Comparison of ENCODE assay signal across 10 cellular contexts in genomic region chr20:31968299-31969126, GRCh38. TPM values are rescaled to one million over a fixed set of nuclear protein-coding genes. Genes with fewer than 3 reads are reported as not detected.
DNase-seq lines count a peak whose midpoint lies in the region; ATAC-seq and TF ChIP-seq lines count a peak whose summit lies in the region.
"Had no signal": no experiment of that assay in that cellular context is flagged by ENCODE, and none has a peak within 500 bp of the region (broad histone marks: within the 10 kb centered on the region; RNA-seq: fewer than 3 reads in every experiment).

No MANE protein-coding gene starts in this region.

- peaks cover 38% of the 10 kb centered on the region for H3K27me3 Mint-ChIP-seq in activated CD4-positive, alpha-beta memory T cell treated with anti-CD3 and anti-CD28 coated beads, Interleukin-2, amount 10 ng/mL, durations not matched to agents 7 days and 5 days

- no peak overlapping the region for H3K4me3 ChIP-seq in NB4 (ENCODE audit: low read depth, low read length)
- no peak overlapping the region for H3K4me3 ChIP-seq in right lobe of liver

- H3K27me3 ChIP-seq in right lobe of liver, result no peaks in the 10 kb centered on the region

- H3K4me1 Mint-ChIP-seq in activated CD4-positive, alpha-beta memory T cell treated with anti-CD3 and anti-CD28 coated beads, Interleukin-2, amount 10 ng/mL, durations not matched to agents 7 days and 5 days, result peaks cover 8% of the 10 kb centered on the region

- H3K9me3 Mint-ChIP-seq in activated CD4-positive, alpha-beta memory T cell treated with anti-CD3 and anti-CD28 coated beads, Interleukin-2, amount 10 ng/mL, durations not matched to agents 7 days and 5 days, result no peaks in the 10 kb centered on the region

- H3K27ac ChIP-seq in right lobe of liver, result no peak overlapping the region
- H3K27ac ChIP-seq: 22Rv1 had no signal

- WGBS in right lobe of liver (ENCODE audit: insufficient coverage, low coverage, low lambda C conversion rate, missing lambda C conversion rate), result 4% methylated on average over 13 of the region's 56 CpGs

- POLR2A ChIA-PET in activated CD4-positive, alpha-beta memory T cell treated with anti-CD3 and anti-CD28 coated beads, Interleukin-2, amount 10 ng/mL, durations not matched to agents 7 days and 5 days (lab: Charles Lee), result interaction anchor here (1.5 kb wide), 1 partner anchor 18 kb away, joined by 5 read pairs; no protein-coding TSS in a partner anchor

- intact Hi-C loops in right lobe of liver (cut with DNase I), result no loop called here

- H3K9me3 ChIP-seq in right lobe of liver, result no peaks in the 10 kb centered on the region

- H3K36me3 ChIP-seq in right lobe of liver, result no peaks in the 10 kb centered on the region

- DNase-seq in DMS 273 (lab: John Stamatoyannopoulos, UW; ENCODE audit: unreplicated experiment) (peak; percentile 89), DMS 273 treated with DMSO at 0.1 percent for 48 hours (lab: John Stamatoyannopoulos, UW) (no peak), NB4 (ENCODE audit: low read depth) (peak; percentile 87), dermis microvascular lymphatic vessel endothelial cell (ENCODE audit: low read depth in 2 of 2) (peak; percentile 37 to 75), right lobe of liver (peak; percentile 55 to 69 (median 67))
- DNase-seq in activated CD4-positive, alpha-beta memory T cell treated with anti-CD3 and anti-CD28 coated beads, Interleukin-2, amount 10 ng/mL, durations not matched to agents 7 days and 5 days, result peak; percentile 84
- DNase-seq in stimulated activated CD4-positive, alpha-beta T cell treated with anti-CD3 and anti-CD28 coated beads, TNF-alpha, amount 100 ng/mL, for 1 hour (ENCODE audit: low read depth in 3 of 3, low spot score in 1 of 3), result peak; percentile 30 to 81 (median 60)

- CTCF ChIA-PET in activated CD4-positive, alpha-beta memory T cell treated with anti-CD3 and anti-CD28 coated beads, Interleukin-2, amount 10 ng/mL, durations not matched to agents 7 days and 5 days (lab: Charles Lee), result interaction anchor here (3.9 kb wide), 1 partner anchor 16 kb away, joined by 21 read pairs; the partner anchor contains the start of gene PDRG1

- no peak overlapping the region for H3K27ac Mint-ChIP-seq in activated CD4-positive, alpha-beta memory T cell treated with anti-CD3 and anti-CD28 coated beads, Interleukin-2, amount 10 ng/mL, durations not matched to agents 7 days and 5 days

- no peaks in the 10 kb centered on the region for H3K36me3 Mint-ChIP-seq in activated CD4-positive, alpha-beta memory T cell treated with anti-CD3 and anti-CD28 coated beads, Interleukin-2, amount 10 ng/mL, durations not matched to agents 7 days and 5 days (ENCODE audit: low read depth)

- peak overlapping the region; percentile 64 for H3K4me3 Mint-ChIP-seq in activated CD4-positive, alpha-beta memory T cell treated with anti-CD3 and anti-CD28 coated beads, Interleukin-2, amount 10 ng/mL, durations not matched to agents 7 days and 5 days

- ATAC-seq in right lobe of liver (peak; percentile 75 to 93 (median 82)), HG02610 (IDR thresholded peaks at IDR 0.05; ENCODE audit: unreplicated experiment) (no peak)

- TF ChIP-seq POLR2A in NB4 (IDR thresholded peaks at IDR 0.05; ENCODE audit: extremely low read depth, insufficient read length) (no peak), right lobe of liver (IDR thresholded peaks at IDR 0.05) (no peak)

- H3K4me1 ChIP-seq in right lobe of liver, result no peaks in the 10 kb centered on the region

- TF ChIP-seq CTCF in NB4 (IDR thresholded peaks at IDR 0.05; ENCODE audit: low read depth, low read length), result no peak
- no peak for TF ChIP-seq CTCF in right lobe of liver (IDR thresholded peaks at IDR 0.05)

RNA-seq across cellular contexts. Expression of gene XKR7, which starts 0.6 kb away (rescaled TPM):
- total RNA-seq in activated CD4-positive, alpha-beta memory T cell treated with anti-CD3 and anti-CD28 coated beads, Interleukin-2, amount 10 ng/mL, durations not matched to agents 7 days and 5 days, result not detected
- not detected in 2 replicates for total RNA-seq in dermis microvascular lymphatic vessel endothelial cell
- total RNA-seq in right lobe of liver, result not detected

RNA-seq across cellular contexts. Expression of gene PDRG1, which starts 16.7 kb away (rescaled TPM):
- total RNA-seq in activated CD4-positive, alpha-beta memory T cell treated with anti-CD3 and anti-CD28 coated beads, Interleukin-2, amount 10 ng/mL, durations not matched to agents 7 days and 5 days, result 10 to 100 TPM; 10.8 TPM
- total RNA-seq in dermis microvascular lymphatic vessel endothelial cell (3.2 and 5.7 TPM in 2 replicates), right lobe of liver (1 to 10 TPM; 4.5 to 6.6 (median 4.9) TPM)

RNA-seq across cellular contexts. Expression of gene CCM2L, which starts 41.7 kb away (rescaled TPM):
- not detected for total RNA-seq in activated CD4-positive, alpha-beta memory T cell treated with anti-CD3 and anti-CD28 coated beads, Interleukin-2, amount 10 ng/mL, durations not matched to agents 7 days and 5 days
- total RNA-seq in dermis microvascular lymphatic vessel endothelial cell (17.3 and 27.6 TPM in 2 replicates), right lobe of liver (1 to 10 TPM in 2 of 6 experiments, under 1 TPM in 4; 0.61 to 1.7 (median 0.89) TPM)
- total RNA-seq: epithelial cell of proximal tubule had no signal
